ENCODE assay signal across 14 cellular contexts in the genomic region with DNA sequence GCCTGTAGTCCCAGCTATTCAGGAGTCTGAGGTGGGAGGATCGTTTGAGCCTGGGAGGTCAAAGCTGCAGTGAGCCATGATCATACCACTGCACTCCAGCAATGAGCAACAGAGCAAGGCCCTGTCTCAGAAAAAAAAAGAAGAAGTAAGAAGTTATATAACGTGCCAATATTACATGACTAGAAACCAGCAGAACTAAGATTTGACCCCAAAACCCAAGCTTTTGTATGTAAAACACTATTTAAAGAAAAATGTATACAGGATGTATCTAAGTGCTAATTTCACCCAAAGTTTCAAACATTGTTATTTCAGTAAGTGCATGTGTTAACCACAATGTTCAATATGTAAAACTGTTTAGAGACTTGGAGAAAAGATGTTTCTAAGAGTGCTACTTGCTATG.
"Had no signal": no experiment of that assay in that cellular context is flagged by ENCODE, and none has a peak within 500 bp of the region (broad histone marks: within the 10 kb centered on the region; RNA-seq: fewer than 3 reads in every experiment).

No MANE protein-coding gene starts in this region.

- H3K27ac ChIP-seq: body of pancreas, esophagus squamous epithelium, tibial nerve had no signal

- H3K9me3 ChIP-seq: body of pancreas, esophagus squamous epithelium had no signal

- H3K27me3 ChIP-seq: body of pancreas, esophagus squamous epithelium, tibial nerve had no signal

- H3K4me3 ChIP-seq: body of pancreas, esophagus squamous epithelium, tibial nerve had no signal

- FAIRE-seq: TTC549, urothelium cell line had no signal

- H3K36me3 ChIP-seq: esophagus squamous epithelium, tibial nerve had no signal

- ATAC-seq: activated T-cell treated with anti-CD3 and anti-CD28 coated beads, Interleukin-2, amount 50 U/mL, for 4 hours; body of pancreas; effector memory CD8-positive, alpha-beta T cell; left ventricle myocardium superior had no signal

- H3K4me1 ChIP-seq: body of pancreas, esophagus squamous epithelium, tibial nerve had no signal

- DNase-seq: activated B cell treated with CpG ODN at 0.5 μM for 24 hours; activated CD4-positive, alpha-beta T cell treated with anti-CD3 and anti-CD28 coated beads, Interleukin-2, amount 10 ng/mL, durations not matched to agents 7 days and 5 days; activated CD8-positive, alpha-beta memory T cell treated with anti-CD3 and anti-CD28 coated beads, Interleukin-2, amount 50 U/mL, for 4 hours; activated naive CD4-positive, alpha-beta T cell treated with anti-CD3 and anti-CD28 coated beads for 36 hours; activated T-cell treated with anti-CD3 and anti-CD28 coated beads, Interleukin-2, amount 50 U/mL, for 4 hours; body of pancreas; caudate nucleus; effector memory CD8-positive, alpha-beta T cell; esophagus squamous epithelium; left ventricle myocardium superior; stimulated activated CD4-positive, alpha-beta T cell treated with anti-CD3 and anti-CD28 coated beads, Interleukin-2, amount 100 ng/mL, for 24 hours had no signal
